Comparison of ENCODE assay signal across 24 cellular contexts in the genomic region with DNA sequence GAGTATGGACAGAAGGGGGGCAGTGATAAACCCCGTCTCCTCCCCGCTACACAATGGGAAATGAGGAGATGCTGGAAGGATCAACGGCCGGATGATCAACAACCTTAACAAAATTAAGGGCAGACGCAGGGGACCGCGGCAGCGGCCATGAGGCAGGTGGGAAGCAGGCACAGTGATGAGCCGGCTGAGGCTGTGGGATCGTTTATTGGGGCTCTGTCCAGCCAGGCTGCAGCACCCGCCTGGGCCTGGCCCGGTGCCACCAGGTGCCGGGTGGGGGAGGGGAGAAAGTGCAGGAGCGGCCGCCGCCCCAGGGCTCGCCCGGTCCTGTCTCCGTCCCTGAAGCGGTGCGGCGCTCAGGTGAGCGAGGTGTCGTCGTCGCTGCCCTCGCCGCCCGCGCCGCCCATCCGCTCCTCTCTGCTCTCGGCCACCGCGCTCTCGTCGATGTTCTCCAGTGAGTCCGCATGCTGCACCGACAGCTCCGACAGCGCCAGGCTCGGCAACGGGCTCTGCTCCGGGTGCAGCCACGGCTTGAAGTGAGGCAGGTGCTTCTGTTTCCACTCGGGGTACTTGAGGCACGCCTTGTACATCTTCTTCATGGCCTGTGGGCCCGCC. TPM values are rescaled to one million over a fixed set of nuclear protein-coding genes. Genes with fewer than 3 reads are reported as not detected.
DNase-seq lines count a peak whose midpoint lies in the region; ATAC-seq, FAIRE-seq and TF ChIP-seq lines count a peak whose summit lies in the region.
"Had no signal": no experiment of that assay in that cellular context is flagged by ENCODE, and none has a peak within 500 bp of the region (broad histone marks: within the 10 kb centered on the region; RNA-seq: fewer than 3 reads in every experiment).

No MANE protein-coding gene starts in this region.

- FAIRE-seq in kidney (lab: Jason Lieb, UNC): no peak

- intact Hi-C loops in right cardiac atrium (cut with DNase I) (no loop called here), cardiac septum (cut with DNase I) (no loop called here), kidney (cut with DNase I) (no loop called here)

- in situ Hi-C loops in GM13976 (cut with MboI; ENCODE audit: low sequenced_read_pairs, unreplicated experiment): no loop called here

- H3K27ac ChIP-seq in right cardiac atrium (ENCODE audit: low read length) (no peak overlapping the region), RWPE1 (peak overlapping the region; percentile 75; the same call in 1 of the 2 replicates), kidney (ENCODE audit: low read depth in 2 of 2, low read length in 2 of 2) (no peak overlapping the region)
- H3K27ac ChIP-seq: KMS-11, PC-9 had no signal

- CTCF ChIA-PET in RWPE1 (lab: Yijun Ruan, JAX): no interaction called here

- ATAC-seq in right cardiac atrium: no peak
- ATAC-seq: SK-N-SH treated with all-trans-retinoic acid at 6 μM for 48 hours, T-cell had no signal

- POLR2A ChIA-PET in RWPE1 (lab: Yijun Ruan, JAX; ENCODE audit: low non-redundant PET): no interaction called here

- H3K9me3 ChIP-seq in right cardiac atrium (ENCODE audit: control insufficient read depth, low read length) (no peaks in the 10 kb centered on the region), kidney (ENCODE audit: control insufficient read depth in 1 of 2, low read length in 2 of 2) (no peaks in the 10 kb centered on the region), MG63 (no peaks in the 10 kb centered on the region)

- H3K27me3 ChIP-seq in right cardiac atrium (ENCODE audit: control insufficient read depth, insufficient read depth): no peaks in the 10 kb centered on the region
- no peaks in the 10 kb centered on the region for H3K27me3 ChIP-seq in MG63

- H3K36me3 ChIP-seq in kidney (ENCODE audit: control insufficient read depth in 1 of 2, insufficient read depth in 2 of 2, low read length in 2 of 2) (peaks cover 6% of the 10 kb centered on the region in 2 donors), MG63 (no peaks in the 10 kb centered on the region)

- no peak overlapping the region for H3K9ac ChIP-seq in kidney (ENCODE audit: low read length in 2 of 2)
- H3K9ac ChIP-seq: KMS-11 had no signal

- peaks cover 7% of the 10 kb centered on the region for H3K4me1 ChIP-seq in right cardiac atrium (ENCODE audit: control insufficient read depth, insufficient read depth, low read length)
- peaks cover 5 to 16% of the 10 kb centered on the region in 2 donors for H3K4me1 ChIP-seq in kidney (ENCODE audit: control insufficient read depth in 1 of 2, insufficient read depth in 1 of 2, low read depth in 1 of 2, low read length in 2 of 2)

- DNase-seq in right cardiac atrium: peak in 2 of 3 donors; percentile 52 to 71
- DNase-seq in cardiac septum (ENCODE audit: low spot score): no peak
- no peak for DNase-seq in RWPE1 (ENCODE audit: low spot score)
- peak; percentile 67 for DNase-seq in kidney
- DNase-seq in MG63: no peak
- no peak for DNase-seq in SW 1271 (lab: John Stamatoyannopoulos, UW)
- DNase-seq in GM13976 (ENCODE audit: low spot score): no peak
- DNase-seq in OCI-M1 (lab: John Stamatoyannopoulos, UW): no peak
- DNase-seq: AML-193; C1 segment of cervical spinal cord; CD8-positive, alpha-beta memory T cell; EL; GF-D8; HCEC 1CT; MV-4-11; NCI-H1105 treated with DMSO at 0.1 percent for 48 hours; NCI-H1694; NCI-H446; NCI-H526; PC-9; RPMI8226; T-cell had no signal

- WGBS in right cardiac atrium: 87% methylated on average over 48 of the region's 48 CpGs

- no peak overlapping the region for H3K4me3 ChIP-seq in right cardiac atrium (ENCODE audit: low read length)
- H3K4me3 ChIP-seq in kidney (ENCODE audit: low read length in 2 of 2): no peak overlapping the region
- H3K4me3 ChIP-seq in MG63: no peak overlapping the region
- H3K4me3 ChIP-seq: PC-9 had no signal

- TF ChIP-seq CTCF in RWPE1 (conservative IDR thresholded peaks at IDR 0.05; ENCODE audit: low read depth) (no peak), kidney (IDR thresholded peaks at IDR 0.05; ENCODE audit: borderline replicate concordance, extremely low read depth, insufficient read depth) (no peak), GM13976 (IDR thresholded peaks at IDR 0.05; ENCODE audit: borderline replicate concordance, control extremely low read depth, extremely low read depth, insufficient read depth, missing control alignments) (no peak)

RNA-seq across cellular contexts. Expression of gene ARAP1, which starts 2.4 kb away (rescaled TPM):
- 10 to 100 TPM; 51.8 to 62.5 (median 59.5) TPM for total RNA-seq in right cardiac atrium
- 41.2 TPM for polyA plus RNA-seq in right cardiac atrium
- 46.3 TPM for total RNA-seq in cardiac septum
- total RNA-seq in kidney: 80.8 TPM
- 58.2 TPM for polyA plus RNA-seq in kidney (ENCODE audit: insufficient read depth, low read depth, low replicate concordance)
- 55.6 and 92.4 TPM in 2 replicates for total RNA-seq in MG63 (2014; rRNA removed; shearing (Covaris generic); ENCODE audit: low replicate concordance)

RNA-seq across cellular contexts. Expression of gene STARD10, which starts 39.2 kb away (rescaled TPM):
- total RNA-seq in right cardiac atrium (100 to 1,000 TPM in 2 of 4 donors, 10 to 100 TPM in 2; 88.9 to 127 (median 106) TPM), cardiac septum (45.2 TPM), kidney (40.7 TPM)
- polyA plus RNA-seq in right cardiac atrium (228 TPM), kidney (ENCODE audit: insufficient read depth, low read depth, low replicate concordance) (127 TPM)
- 0.91 and 15.1 TPM in 2 replicates for total RNA-seq in MG63 (2014; rRNA removed; shearing (Covaris generic); ENCODE audit: low replicate concordance)

RNA-seq across cellular contexts. Expression of gene ATG16L2, which starts 59.6 kb away (rescaled TPM):
- total RNA-seq in right cardiac atrium: 10 to 100 TPM; 11.9 to 23.9 (median 19.1) TPM
- 19.1 TPM for polyA plus RNA-seq in right cardiac atrium
- 21.4 TPM for total RNA-seq in cardiac septum
- total RNA-seq in kidney: 38.6 TPM
- 16.1 TPM for polyA plus RNA-seq in kidney (ENCODE audit: insufficient read depth, low read depth, low replicate concordance)
- 2.2 and 5.1 TPM in 2 replicates for total RNA-seq in MG63 (2014; rRNA removed; shearing (Covaris generic); ENCODE audit: low replicate concordance)

Comparison
In these comparisons a context has a peak if more than half of its experiments do, and no peak if none do; other contexts are left out.
1. DNase-seq: peak in right cardiac atrium (2 of 3) and kidney (single experiment); none in cardiac septum (single experiment), RWPE1 (single experiment), MG63 (single experiment), SW 1271 (0 of 2), GM13976 (single experiment) and OCI-M1 (single experiment).